ENCODE assay signal across 8 cellular contexts in the genomic region with DNA sequence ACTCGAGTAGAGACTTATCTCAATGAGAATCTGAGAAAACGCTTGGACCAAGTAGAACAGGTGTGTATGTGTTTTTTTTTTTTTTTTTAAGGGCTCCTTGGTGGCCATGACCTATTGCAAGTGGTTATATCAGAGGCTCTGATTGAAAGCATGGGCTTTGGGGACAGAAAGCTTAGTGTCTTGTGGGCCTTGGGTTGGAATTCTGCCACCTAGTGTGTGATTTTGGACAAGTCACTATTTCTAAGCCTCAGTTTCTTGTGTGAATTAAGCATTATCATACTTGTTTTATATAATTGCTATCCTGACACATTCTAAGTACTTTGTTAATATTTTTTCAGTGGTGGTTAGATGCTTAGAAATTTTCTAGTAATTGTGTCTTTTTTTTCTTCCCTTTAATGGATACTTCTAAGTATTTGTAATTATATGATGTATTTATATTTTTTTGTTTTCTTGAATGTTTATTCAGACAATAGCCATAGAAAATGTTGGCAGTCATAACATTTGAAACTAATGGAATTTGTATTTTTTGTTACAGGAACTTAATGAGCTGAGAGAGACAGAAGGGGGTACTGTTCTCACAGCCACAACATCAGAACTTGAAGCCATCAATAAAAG. TPM values are rescaled to one million over a fixed set of nuclear protein-coding genes. Genes with fewer than 3 reads are reported as not detected.
DNase-seq lines count a peak whose midpoint lies in the region; ATAC-seq and TF ChIP-seq lines count a peak whose summit lies in the region.

No MANE protein-coding gene starts in this region.

- peak; percentile 46 for TF ChIP-seq CTCF in CD4-positive, alpha-beta T cell (IDR thresholded peaks at IDR 0.05)
- TF ChIP-seq CTCF in GM13977 (IDR thresholded peaks at IDR 0.05; ENCODE audit: extremely low read depth, insufficient read depth, missing control alignments) (peak; percentile 56), SU-DHL-6 (IDR thresholded peaks at IDR 0.05; ENCODE audit: insufficient read depth, low read length, poor library complexity, severe bottlenecking) (peak; percentile 48), fibroblast of pulmonary artery (IDR thresholded peaks at IDR 0.05; ENCODE audit: low read length, missing control alignments) (peak; percentile 66), coronary artery (IDR thresholded peaks at IDR 0.05) (no peak)

- in situ Hi-C loops in GM13977 (cut with MboI; ENCODE audit: low pct_unique_long_range_greater_than_20kb, low sequenced_read_pairs, unreplicated experiment): loop anchor here (25.0 kb wide), 1 partner anchor 312 kb away; a partner anchor contains a TSS

- H4K20me1 ChIP-seq in SU-DHL-6 (ENCODE audit: low read depth, low read length): no peaks in the 10 kb centered on the region

- H3K27ac Mint-ChIP-seq in CD4-positive, alpha-beta T cell: no peak overlapping the region

- intact Hi-C loops in CD4-positive, alpha-beta T cell (cut with DNase I, micrococcal nuclease): loop anchor here (1.0 to 2.0 kb wide), 3 partner anchors 289 to 294 kb away; no protein-coding TSS in a partner anchor

- no peaks in the 10 kb centered on the region for H3K27me3 Mint-ChIP-seq in CD4-positive, alpha-beta T cell

- H3K4me1 Mint-ChIP-seq in CD4-positive, alpha-beta T cell (ENCODE audit: low read depth): no peaks in the 10 kb centered on the region

- H3K27ac ChIP-seq in CD4-positive, alpha-beta T cell (ENCODE audit: low read depth, low read length): no peak overlapping the region
- no peak overlapping the region for H3K27ac ChIP-seq in SU-DHL-6 (ENCODE audit: low read depth, low read length)
- H3K27ac ChIP-seq in coronary artery: no peak overlapping the region

- H3K9me3 Mint-ChIP-seq in CD4-positive, alpha-beta T cell: no peaks in the 10 kb centered on the region

- no peaks in the 10 kb centered on the region for H3K9me3 ChIP-seq in CD4-positive, alpha-beta T cell (ENCODE audit: control insufficient read depth, low read length)
- no peaks in the 10 kb centered on the region for H3K9me3 ChIP-seq in SU-DHL-6 (ENCODE audit: insufficient read depth, low read length)

- H3K4me2 ChIP-seq in SU-DHL-6 (ENCODE audit: low read depth, low read length, poor library complexity, severe bottlenecking): no peak overlapping the region

- ATAC-seq in CD4-positive, alpha-beta T cell (ENCODE audit: poor library complexity): peak; percentile 54
- ATAC-seq in GM18505 (IDR thresholded peaks at IDR 0.05; ENCODE audit: unreplicated experiment): no peak

- H3K36me3 Mint-ChIP-seq in CD4-positive, alpha-beta T cell (ENCODE audit: low read depth): peaks cover 93% of the 10 kb centered on the region

- H3K9ac ChIP-seq in SU-DHL-6 (ENCODE audit: low read length): no peak overlapping the region

- CTCF ChIA-PET in CD4-positive, alpha-beta T cell (lab: Charles Lee): interaction anchor here (1.0 to 2.7 kb wide), 4 partner anchors 8 to 294 kb away, joined by 3 to 21 read pairs (median 4); a partner anchor contains a TSS

- H3K9me2 ChIP-seq in SU-DHL-6 (replicated peaks; ENCODE audit: insufficient read depth, low read length): no peaks in the 10 kb centered on the region

- no peak overlapping the region for H2AFZ ChIP-seq in SU-DHL-6 (ENCODE audit: low read depth, low read length, severe bottlenecking)

- peaks cover 76% of the 10 kb centered on the region for H3K36me3 ChIP-seq in SU-DHL-6 (ENCODE audit: low read length)

- POLR2A ChIA-PET in CD4-positive, alpha-beta T cell (lab: Charles Lee): no interaction called here

- no peak overlapping the region for H3K4me3 ChIP-seq in Jurkat, Clone E6-1 (ENCODE audit: low read length)
- H3K4me3 ChIP-seq in SU-DHL-6 (ENCODE audit: insufficient read depth, low read length, poor library complexity, severe bottlenecking) (no peak overlapping the region), fibroblast of pulmonary artery (replicated peaks; ENCODE audit: low read depth, low read length) (no peak overlapping the region), coronary artery (no peak overlapping the region)

- no peak for DNase-seq in CD4-positive, alpha-beta T cell
- peak; percentile 31 for DNase-seq in GM13977 (ENCODE audit: low spot score)
- peak; percentile 66 for DNase-seq in Jurkat, Clone E6-1 (ENCODE audit: low read depth, low spot score)
- peak; percentile 80 for DNase-seq in fibroblast of pulmonary artery (ENCODE audit: low read depth)
- peak; percentile 52 for DNase-seq in putamen (ENCODE audit: low spot score)
- no peak for DNase-seq in coronary artery (ENCODE audit: low spot score)

- H3K79me2 ChIP-seq in SU-DHL-6 (ENCODE audit: insufficient read depth, low read length): no peaks in the 10 kb centered on the region

- TF ChIP-seq POLR2A in GM18505 (IDR thresholded peaks at IDR 0.05; ENCODE audit: borderline replicate concordance, extremely low read depth, insufficient read depth, insufficient read length): no peak

- peaks cover 36% of the 10 kb centered on the region for H3F3A ChIP-seq in SU-DHL-6 (ENCODE audit: insufficient read depth)

- H3K4me3 Mint-ChIP-seq in CD4-positive, alpha-beta T cell: no peak overlapping the region

- H3K27me3 ChIP-seq in CD4-positive, alpha-beta T cell (ENCODE audit: control insufficient read depth, insufficient read depth, low read length): no peaks in the 10 kb centered on the region
- no peaks in the 10 kb centered on the region for H3K27me3 ChIP-seq in SU-DHL-6 (ENCODE audit: low read length)

RNA-seq across cellular contexts. Expression of a gene that starts 33.1 kb away (rescaled TPM):
- total RNA-seq in CD4-positive, alpha-beta T cell: 10 to 100 TPM; 46.8 to 48.0 TPM
- polyA plus RNA-seq in Jurkat, Clone E6-1 (2012; ENCODE audit: insufficient read depth, insufficient read length): 38.8 TPM

RNA-seq across cellular contexts. Expression of a gene that starts 43.5 kb away (rescaled TPM):
- 1 to 10 TPM in 1 of 2 experiments, under 1 TPM in 1; 0.91 to 1.1 TPM for total RNA-seq in CD4-positive, alpha-beta T cell
- polyA plus RNA-seq in Jurkat, Clone E6-1 (2012; ENCODE audit: insufficient read depth, insufficient read length): not detected

Comparison
In these comparisons a context has a peak if more than half of its experiments do, and no peak if none do; other contexts are left out.
1. DNase-seq: peak in GM13977 (single experiment), Jurkat, Clone E6-1 (single experiment), fibroblast of pulmonary artery (single experiment) and putamen (single experiment); none in CD4-positive, alpha-beta T cell (0 of 10) and coronary artery (single experiment).